In the genomic region with DNA sequence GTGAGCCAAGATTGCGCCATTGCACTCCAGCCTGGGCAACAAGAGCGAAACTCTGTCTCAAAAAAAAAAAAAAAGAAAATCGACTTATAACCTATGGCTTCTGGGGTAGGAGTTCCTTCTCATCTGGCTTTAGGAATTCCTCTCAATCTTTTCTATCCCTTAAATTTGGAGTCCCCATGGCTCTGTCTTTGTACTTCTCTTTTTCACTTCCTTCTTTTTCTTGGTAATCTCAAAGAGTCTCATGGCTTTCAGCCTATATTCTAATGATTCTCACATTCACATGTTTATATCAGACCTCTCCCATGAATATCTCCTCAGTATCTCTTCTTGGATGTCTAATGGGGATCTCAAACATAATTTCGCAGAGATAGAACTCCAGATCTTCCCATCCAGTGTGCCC, we compare ENCODE assay signal across 17 cellular contexts.
"Had no signal": no experiment of that assay in that cellular context is flagged by ENCODE, and none has a peak within 500 bp of the region (broad histone marks: within the 10 kb centered on the region; RNA-seq: fewer than 3 reads in every experiment).

No MANE protein-coding gene starts in this region.

- ATAC-seq: activated CD4-positive, CD25-positive, alpha-beta regulatory T cell treated with anti-CD3 and anti-CD28 coated beads, Interleukin-2, amount 50 U/mL, for 24 hours; foreskin keratinocyte; stimulated activated naive CD8-positive, alpha-beta T cell treated with anti-CD3 and anti-CD28 coated beads, Interleukin-15, amount 100 ng/mL, for 72 hours had no signal

- H3K4me3 ChIP-seq: adrenal gland, colonic mucosa, pancreas, testis had no signal

- H3K4me1 Mint-ChIP-seq: mesothelial cell of epicardium; neural crest cell; stimulated activated naive CD8-positive, alpha-beta T cell treated with anti-CD3 and anti-CD28 coated beads, Interleukin-15, amount 100 ng/mL, for 72 hours had no signal

- H3K9me3 ChIP-seq: adrenal gland, colonic mucosa, pancreas, testis had no signal

- H3K27ac ChIP-seq: adrenal gland, colonic mucosa, foreskin keratinocyte, pancreas, testis had no signal

- H3K27ac Mint-ChIP-seq: mesothelial cell of epicardium; stimulated activated naive CD8-positive, alpha-beta T cell treated with anti-CD3 and anti-CD28 coated beads, Interleukin-15, amount 100 ng/mL, for 72 hours had no signal

- H3K4me3 Mint-ChIP-seq: mesothelial cell of epicardium; neural crest cell; stimulated activated naive CD8-positive, alpha-beta T cell treated with anti-CD3 and anti-CD28 coated beads, Interleukin-15, amount 100 ng/mL, for 72 hours had no signal

- FAIRE-seq: endothelial cell of umbilical vein, islet of Langerhans, pancreas had no signal

- H3K4me1 ChIP-seq: adrenal gland, colonic mucosa, foreskin keratinocyte, pancreas, testis had no signal

- H3K27me3 ChIP-seq: adrenal gland, colonic mucosa, foreskin keratinocyte, pancreas, testis had no signal

- H3K9me3 Mint-ChIP-seq: mesothelial cell of epicardium, neural crest cell had no signal

- H3K36me3 ChIP-seq: adrenal gland, colonic mucosa, pancreas had no signal

- H3K36me3 Mint-ChIP-seq: mesothelial cell of epicardium had no signal

- DNase-seq: activated CD4-positive, alpha-beta T cell treated with anti-CD3 and anti-CD28 coated beads, Interleukin-2, amount 50 U/mL, for 4 hours; activated naive CD4-positive, alpha-beta T cell treated with anti-CD3 and anti-CD28 coated beads, Interleukin-2, amount 50 U/mL, for 16 hours; activated T-cell treated with anti-CD3 and anti-CD28 coated beads, Interleukin-2, amount 50 U/mL, for 1 hour; adrenal gland; caudate nucleus; colonic mucosa; foreskin keratinocyte; pancreas; stimulated activated CD4-positive, alpha-beta T cell treated with anti-CD3 and anti-CD28 coated beads, Interleukin-4, amount 100 ng/mL, for 24 hours; stimulated activated naive CD8-positive, alpha-beta T cell treated with anti-CD3 and anti-CD28 coated beads, Interleukin-15, amount 100 ng/mL, for 72 hours; T-helper 9 cell; testis had no signal
